ENCODE assay signal across 28 cellular contexts in the genomic region with DNA sequence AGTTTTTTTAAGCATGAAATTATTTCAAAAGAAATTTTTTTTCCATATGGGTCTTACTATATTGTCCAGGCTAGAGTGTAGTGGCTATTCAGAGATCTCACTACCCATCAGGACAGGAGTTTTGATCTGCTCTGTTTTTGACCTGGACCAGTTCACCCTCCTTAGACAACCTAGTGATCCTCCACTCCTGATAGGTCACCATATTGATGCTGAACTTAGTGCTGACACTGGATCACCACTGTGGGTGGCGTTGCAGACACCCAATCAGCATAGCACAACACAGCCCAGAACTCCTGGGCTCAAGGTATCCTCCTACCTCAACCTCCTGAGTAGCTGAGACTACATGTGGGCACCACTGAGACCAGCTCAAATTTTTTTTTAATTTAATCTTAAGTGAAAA.
"Had no signal": no experiment of that assay in that cellular context is flagged by ENCODE, and none has a peak within 500 bp of the region (broad histone marks: within the 10 kb centered on the region; RNA-seq: fewer than 3 reads in every experiment).

No MANE protein-coding gene starts in this region.

- H3K27me3 Mint-ChIP-seq: naive B cell; progenitor cell of endocrine pancreas; stimulated activated naive B cell treated with anti-CD40 and anti-IgM and Interleukin-4, amounts not matched to agents 10 μg/mL and 1 μg/mL and 100 μg/mL, for 72 hours; stimulated activated naive CD8-positive, alpha-beta T cell treated with anti-CD3 and anti-CD28 coated beads, Interleukin-15, Interleukin-2, amounts not matched to agents 100 ng/mL and 50 ng/mL, for 24 hours had no signal

- H3K9me3 Mint-ChIP-seq: immature natural killer cell; mesothelial cell of epicardium; naive B cell; natural killer cell; nephron progenitor cell; neural progenitor cell; stimulated activated naive B cell treated with anti-CD40 and anti-IgM and Interleukin-4, amounts not matched to agents 10 μg/mL and 1 μg/mL and 100 μg/mL, for 72 hours; stimulated activated naive CD8-positive, alpha-beta T cell treated with anti-CD3 and anti-CD28 coated beads, Interleukin-15, Interleukin-2, amounts not matched to agents 100 ng/mL and 50 ng/mL, for 24 hours had no signal

- H3K4me1 Mint-ChIP-seq: mesothelial cell of epicardium had no signal

- H3K27ac Mint-ChIP-seq: mesothelial cell of epicardium; natural killer cell; nephron progenitor cell; neural progenitor cell; stimulated activated naive B cell treated with anti-CD40 and anti-IgM and Interleukin-4, amounts not matched to agents 10 μg/mL and 1 μg/mL and 100 μg/mL, for 72 hours; stimulated activated naive CD8-positive, alpha-beta T cell treated with anti-CD3 and anti-CD28 coated beads, Interleukin-15, Interleukin-2, amounts not matched to agents 100 ng/mL and 50 ng/mL, for 24 hours had no signal

- FAIRE-seq: islet of Langerhans, kidney had no signal

- H3K4me1 ChIP-seq: right atrium auricular region, tibial nerve, upper lobe of left lung, vagina had no signal

- H3K9ac ChIP-seq: neural progenitor cell had no signal

- H3K27ac ChIP-seq: left lung, neural progenitor cell, ovary, right atrium auricular region, skin epidermis, tibial nerve, upper lobe of left lung, vagina had no signal

- H3K4me3 ChIP-seq: left lung, lung, neural progenitor cell, ovary, right atrium auricular region, skin epidermis, tibial nerve, upper lobe of left lung, vagina had no signal

- H3K36me3 ChIP-seq: ovary, right atrium auricular region had no signal

- H3K4me3 Mint-ChIP-seq: immature natural killer cell; mesothelial cell of epicardium; naive B cell; natural killer cell; nephron progenitor cell; neural progenitor cell; stimulated activated naive B cell treated with anti-CD40 and anti-IgM and Interleukin-4, amounts not matched to agents 10 μg/mL and 1 μg/mL and 100 μg/mL, for 72 hours; stimulated activated naive CD8-positive, alpha-beta T cell treated with anti-CD3 and anti-CD28 coated beads, Interleukin-15, Interleukin-2, amounts not matched to agents 100 ng/mL and 50 ng/mL, for 24 hours had no signal

- H3K4me2 ChIP-seq: neural progenitor cell had no signal

- DNase-seq: hypothalamus; immature natural killer cell; kidney; left colon; left lung; mesendoderm; naive B cell; natural killer cell; nephron progenitor cell; ovary; stimulated activated CD4-positive, alpha-beta T cell treated with anti-CD3 and anti-CD28 coated beads, Interleukin-12 subunit alpha, Interleukin-12 subunit beta, amount 100 ng/mL, for 4 hours; stimulated activated CD4-positive, alpha-beta T cell treated with anti-CD3 and anti-CD28 coated beads, Interleukin-15, amount 100 ng/mL, for 24 hours; stimulated activated CD4-positive, alpha-beta T cell treated with anti-CD3 and anti-CD28 coated beads, Interleukin-2, amount 100 ng/mL, for 24 hours; stimulated activated CD4-positive, alpha-beta T cell treated with anti-CD3 and anti-CD28 coated beads, Interleukin-4, amount 100 ng/mL, for 1 hour; stimulated activated naive B cell treated with anti-CD40 and anti-IgM and Interleukin-4, amounts not matched to agents 10 μg/mL and 1 μg/mL and 100 μg/mL, for 72 hours; substantia nigra; upper lobe of left lung had no signal

- H3K27me3 ChIP-seq: left lung, neural progenitor cell, ovary, right atrium auricular region, tibial nerve, upper lobe of left lung, vagina had no signal

- ATAC-seq: left colon; left lung; natural killer cell; sciatic nerve; stimulated activated naive B cell treated with anti-CD40 and anti-IgM and Interleukin-4, amounts not matched to agents 10 μg/mL and 1 μg/mL and 100 μg/mL, for 72 hours had no signal

- H3K36me3 Mint-ChIP-seq: natural killer cell had no signal

- H3K9me3 ChIP-seq: left lung, ovary, right atrium auricular region, tibial nerve, upper lobe of left lung, vagina had no signal

- H2AFZ ChIP-seq: neural progenitor cell had no signal
